9 cellular contexts compared by ENCODE assay signal in genomic region chr15:28151864-28152537, GRCh38. TPM values are rescaled to one million over a fixed set of nuclear protein-coding genes. Genes with fewer than 3 reads are reported as not detected.
DNase-seq lines count a peak whose midpoint lies in the region; ATAC-seq, FAIRE-seq and TF ChIP-seq lines count a peak whose summit lies in the region.
"Not testable (repeated sequence)": the region's sequence is repeated elsewhere in the genome, so short reads cannot be mapped to it uniquely, and the experiment has no call there.
"Had no signal": no experiment of that assay in that cellular context is flagged by ENCODE, and none has a peak within 500 bp of the region (broad histone marks: within the 10 kb centered on the region; RNA-seq: fewer than 3 reads in every experiment).

No MANE protein-coding gene starts in this region.

- not testable (repeated sequence) for H3K27ac Mint-ChIP-seq in activated naive CD4-positive, alpha-beta T cell treated with anti-CD3 and anti-CD28 coated beads, Interleukin-2, amount 50 U/mL, for 72 hours; stimulated activated effector memory CD8-positive, alpha-beta T cell treated with anti-CD3 and anti-CD28 coated beads, Interleukin-12 subunit alpha, Interleukin-12 subunit beta, amount 100 ng/mL, for 72 hours
- H3K27ac Mint-ChIP-seq in glutamatergic neuron (ENCODE audit: unreplicated experiment), result peak overlapping the region; percentile 52

- H3K36me3 Mint-ChIP-seq in activated naive CD4-positive, alpha-beta T cell treated with anti-CD3 and anti-CD28 coated beads, Interleukin-2, amount 50 U/mL, for 72 hours, result peaks cover 28 to 37% of the 10 kb centered on the region in 2 donors
- peaks cover 25% of the 10 kb centered on the region for H3K36me3 Mint-ChIP-seq in glutamatergic neuron (ENCODE audit: unreplicated experiment)
- peaks cover 23% of the 10 kb centered on the region for H3K36me3 Mint-ChIP-seq in stimulated activated effector memory CD8-positive, alpha-beta T cell treated with anti-CD3 and anti-CD28 coated beads, Interleukin-12 subunit alpha, Interleukin-12 subunit beta, amount 100 ng/mL, for 72 hours

- intact Hi-C loops in left lung (cut with DNase I), result not testable (repeated sequence)

- peaks cover 15% of the 10 kb centered on the region for H3K36me3 ChIP-seq in RWPE2 (ENCODE audit: low read depth)
- H3K36me3 ChIP-seq in left lung, result peaks cover 0 to 18% of the 10 kb centered on the region in 2 donors

- not testable (repeated sequence) for H3K4me1 ChIP-seq in RWPE2 (ENCODE audit: insufficient read depth, poor library complexity, severe bottlenecking); left lung

- not testable (repeated sequence) for H3K27me3 ChIP-seq in RWPE2 (ENCODE audit: insufficient read depth, poor library complexity, severe bottlenecking); left lung

- peaks cover 17 to 20% of the 10 kb centered on the region in 2 donors for H3K9me3 Mint-ChIP-seq in activated naive CD4-positive, alpha-beta T cell treated with anti-CD3 and anti-CD28 coated beads, Interleukin-2, amount 50 U/mL, for 72 hours
- not testable (repeated sequence) for H3K9me3 Mint-ChIP-seq in glutamatergic neuron (ENCODE audit: unreplicated experiment)
- H3K9me3 Mint-ChIP-seq in stimulated activated effector memory CD8-positive, alpha-beta T cell treated with anti-CD3 and anti-CD28 coated beads, Interleukin-12 subunit alpha, Interleukin-12 subunit beta, amount 100 ng/mL, for 72 hours, result peaks cover 18% of the 10 kb centered on the region

- DNase-seq in DMS53 (lab: John Stamatoyannopoulos, UW) (peak; percentile 46), choroid plexus epithelial cell (ENCODE audit: low read depth) (peak; percentile 59)
- DNase-seq in HTR-8/SVneo (ENCODE audit: insufficient read length, low spot score); RWPE2 (ENCODE audit: low spot score); activated naive CD4-positive, alpha-beta T cell treated with anti-CD3 and anti-CD28 coated beads, Interleukin-2, amount 50 U/mL, for 72 hours (ENCODE audit: low spot score in 2 of 2); glutamatergic neuron; left lung; stimulated activated effector memory CD8-positive, alpha-beta T cell treated with anti-CD3 and anti-CD28 coated beads, Interleukin-12 subunit alpha, Interleukin-12 subunit beta, amount 100 ng/mL, for 72 hours (ENCODE audit: low spot score in 2 of 2): not testable (repeated sequence)

- peak; percentile 98 for ATAC-seq in RWPE2 (ENCODE audit: low read depth)
- ATAC-seq in activated naive CD4-positive, alpha-beta T cell treated with anti-CD3 and anti-CD28 coated beads, Interleukin-2, amount 50 U/mL, for 72 hours, result peak; percentile 41 to 49
- peak; percentile 62 for ATAC-seq in left lung
- peak; percentile 63 for ATAC-seq in stimulated activated effector memory CD8-positive, alpha-beta T cell treated with anti-CD3 and anti-CD28 coated beads, Interleukin-12 subunit alpha, Interleukin-12 subunit beta, amount 100 ng/mL, for 72 hours

- TF ChIP-seq CTCF in RWPE2 (IDR thresholded peaks at IDR 0.05; ENCODE audit: poor library complexity, severe bottlenecking); choroid plexus epithelial cell (conservative IDR thresholded peaks at IDR 0.05; ENCODE audit: low read depth, low read length); glutamatergic neuron (IDR thresholded peaks at IDR 0.05; ENCODE audit: partially characterized antibody, unreplicated experiment); left lung (IDR thresholded peaks at IDR 0.05): not testable (repeated sequence)

- not testable (repeated sequence) for H3K4me3 Mint-ChIP-seq in glutamatergic neuron (ENCODE audit: unreplicated experiment); stimulated activated effector memory CD8-positive, alpha-beta T cell treated with anti-CD3 and anti-CD28 coated beads, Interleukin-12 subunit alpha, Interleukin-12 subunit beta, amount 100 ng/mL, for 72 hours

- H3K4me3 ChIP-seq in RWPE2 (ENCODE audit: severe bottlenecking); choroid plexus epithelial cell (ENCODE audit: low read depth, low read length); left lung: not testable (repeated sequence)

- H3K4me1 Mint-ChIP-seq in glutamatergic neuron (ENCODE audit: low read depth, unreplicated experiment); stimulated activated effector memory CD8-positive, alpha-beta T cell treated with anti-CD3 and anti-CD28 coated beads, Interleukin-12 subunit alpha, Interleukin-12 subunit beta, amount 100 ng/mL, for 72 hours: not testable (repeated sequence)

- H3K9me3 ChIP-seq in RWPE2 (ENCODE audit: severe bottlenecking); left lung: not testable (repeated sequence)

- H3K27ac ChIP-seq in RWPE2 (ENCODE audit: poor library complexity, severe bottlenecking); left lung: not testable (repeated sequence)

- H3K27me3 Mint-ChIP-seq in glutamatergic neuron (ENCODE audit: unreplicated experiment), result not testable (repeated sequence)

- FAIRE-seq in HTR-8/SVneo (lab: Jason Lieb, UNC), result peak; percentile 65

RNA-seq across cellular contexts. Expression of gene OCA2, which starts 52.9 kb away (rescaled TPM):
- total RNA-seq in activated naive CD4-positive, alpha-beta T cell treated with anti-CD3 and anti-CD28 coated beads, Interleukin-2, amount 50 U/mL, for 72 hours, result not detected
- total RNA-seq in glutamatergic neuron (ENCODE audit: unreplicated experiment), result 1.7 TPM
- 1 to 10 TPM in 1 of 2 donors, under 1 TPM in 1; 0.81 to 4.0 TPM for total RNA-seq in left lung
- total RNA-seq: glomerular endothelial cell had no signal

Comparison
In these comparisons a context has a peak if more than half of its experiments do, and no peak if none do; other contexts are left out.
1. ATAC-seq: peak in every context shown above with its lines; median percentile 98 in RWPE2; 63 in stimulated activated effector memory CD8-positive, alpha-beta T cell treated with anti-CD3 and anti-CD28 coated beads, Interleukin-12 subunit alpha, Interleukin-12 subunit beta, amount 100 ng/mL, for 72 hours; 62 in left lung; 45 in activated naive CD4-positive, alpha-beta T cell treated with anti-CD3 and anti-CD28 coated beads, Interleukin-2, amount 50 U/mL, for 72 hours.